In genomic region chr14:95057147-95057546, GRCh38 we compare ENCODE assay signal across 26 cellular contexts.
"Had no signal": no experiment of that assay in that cellular context is flagged by ENCODE, and none has a peak within 500 bp of the region (broad histone marks: within the 10 kb centered on the region; RNA-seq: fewer than 3 reads in every experiment).

No MANE protein-coding gene starts in this region.

- DNase-seq: activated CD4-positive, alpha-beta memory T cell treated with anti-CD3 and anti-CD28 coated beads for 36 hours; activated CD4-positive, alpha-beta T cell treated with anti-CD3 and anti-CD28 coated beads for 36 hours; activated CD4-positive, alpha-beta T cell treated with anti-CD3 and anti-CD28 coated beads, Interleukin-2, amount 10 ng/mL, durations not matched to agents 24 days and 14 days; activated CD4-positive, CD25-positive, alpha-beta regulatory T cell; activated CD4-positive, CD25-positive, alpha-beta regulatory T cell treated with anti-CD3 and anti-CD28 coated beads, Interleukin-2, amount 50 U/mL, for 72 hours; activated CD8-positive, alpha-beta memory T cell treated with anti-CD3 and anti-CD28 coated beads, Interleukin-2, amount 10 ng/mL, durations not matched to agents 7 days and 5 days; activated CD8-positive, alpha-beta memory T cell treated with anti-CD3 and anti-CD28 coated beads, Interleukin-2, amount 50 U/mL, for 4 hours; activated CD8-positive, alpha-beta T cell treated with anti-CD3 and anti-CD28 coated beads, Interleukin-2, amount 10 ng/mL, durations not matched to agents 7 days and 5 days; activated gamma-delta T cell; activated naive CD4-positive, alpha-beta T cell; activated naive CD4-positive, alpha-beta T cell treated with anti-CD3 and anti-CD28 coated beads, Interleukin-2, amount 10 ng/mL, durations not matched to agents 7 days and 5 days; activated naive CD8-positive, alpha-beta T cell treated with anti-CD3 and anti-CD28 coated beads, Interleukin-2, amount 10 ng/mL, durations not matched to agents 7 days and 5 days; activated T-cell treated with anti-CD3 and anti-CD28 coated beads, Interleukin-2, amount 50 U/mL, for 24 hours; activated T-cell treated with anti-CD3 and anti-CD28 coated beads, Interleukin-2, amount 50 U/mL, for 72 hours; brain microvascular endothelial cell; caudate nucleus; effector CD8-positive, alpha-beta T cell; esophagus squamous epithelium; foreskin melanocyte; heart right ventricle; T-cell; T1000 had no signal

- H3K4me3 ChIP-seq: ascending aorta, esophagus squamous epithelium, gastroesophageal sphincter, heart right ventricle had no signal

- H3K36me3 ChIP-seq: ascending aorta, brain microvascular endothelial cell, esophagus squamous epithelium, gastroesophageal sphincter, heart right ventricle had no signal

- H3K9me3 ChIP-seq: ascending aorta, esophagus squamous epithelium, gastroesophageal sphincter, heart right ventricle had no signal

- ATAC-seq: activated CD4-positive, alpha-beta T cell treated with anti-CD3 and anti-CD28 coated beads for 36 hours; activated CD8-positive, alpha-beta memory T cell treated with anti-CD3 and anti-CD28 coated beads, Interleukin-2, amount 10 ng/mL, durations not matched to agents 7 days and 5 days; activated CD8-positive, alpha-beta T cell treated with anti-CD3 and anti-CD28 coated beads, Interleukin-2, amount 10 ng/mL, durations not matched to agents 7 days and 5 days; activated naive CD4-positive, alpha-beta T cell treated with anti-CD3 and anti-CD28 coated beads, Interleukin-2, amount 50 U/mL, for 72 hours; activated T-cell treated with anti-CD3 and anti-CD28 coated beads, Interleukin-2, amount 50 U/mL, for 72 hours; gastroesophageal sphincter; heart right ventricle; T-cell had no signal

- H3K27ac ChIP-seq: ascending aorta, brain microvascular endothelial cell, epithelial cell of prostate, esophagus squamous epithelium, gastroesophageal sphincter, heart right ventricle had no signal

- H3K27me3 ChIP-seq: ascending aorta, brain microvascular endothelial cell, esophagus squamous epithelium, gastroesophageal sphincter, heart right ventricle had no signal

- H3K4me1 ChIP-seq: ascending aorta, esophagus squamous epithelium, gastroesophageal sphincter, heart right ventricle had no signal
